1 cellular context compared by ENCODE assay signal in the genomic region with DNA sequence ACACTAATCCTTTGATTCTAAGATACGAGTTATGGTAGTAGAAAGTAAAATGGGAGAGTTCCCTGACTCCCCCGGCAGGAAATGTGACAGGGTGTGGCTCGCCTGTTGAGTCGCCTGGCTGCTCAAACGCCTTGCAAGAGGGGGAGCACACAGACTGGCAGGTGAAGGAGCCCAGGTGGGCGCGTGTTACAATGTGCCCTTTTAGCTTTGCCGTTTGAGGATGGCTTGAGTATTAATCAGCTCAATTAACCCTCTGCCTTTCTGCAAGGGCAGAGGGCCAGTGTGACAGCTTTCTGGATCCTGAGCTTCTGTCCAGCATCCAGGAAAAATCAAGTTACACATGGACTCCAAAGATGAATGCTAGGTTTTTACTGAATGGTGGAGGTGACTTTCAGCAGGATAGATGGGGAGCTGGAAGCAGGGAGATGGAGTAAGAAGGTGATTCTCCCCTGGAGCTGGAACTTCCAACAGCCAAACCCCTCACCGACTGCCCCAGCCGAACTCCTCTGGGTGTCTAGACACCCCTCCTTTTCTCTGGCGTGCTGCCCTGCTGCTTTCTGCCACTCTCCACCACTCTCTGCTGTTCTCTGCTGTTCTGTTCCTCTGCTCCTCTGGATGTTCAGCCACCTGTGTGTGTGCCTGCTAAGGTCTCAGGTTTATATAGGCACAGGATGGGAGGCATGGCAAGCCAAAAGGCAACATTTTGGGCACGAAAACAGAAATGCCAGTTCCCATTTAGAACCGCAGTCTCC.
TF ChIP-seq lines count a peak whose summit lies in the region.

No MANE protein-coding gene starts in this region.

TF ChIP-seq in HCT116, 20 proteins besides CTCF, POLR2A, EP300 and RAD21 (continued from another document):
- TF ChIP-seq, protein P1, sequence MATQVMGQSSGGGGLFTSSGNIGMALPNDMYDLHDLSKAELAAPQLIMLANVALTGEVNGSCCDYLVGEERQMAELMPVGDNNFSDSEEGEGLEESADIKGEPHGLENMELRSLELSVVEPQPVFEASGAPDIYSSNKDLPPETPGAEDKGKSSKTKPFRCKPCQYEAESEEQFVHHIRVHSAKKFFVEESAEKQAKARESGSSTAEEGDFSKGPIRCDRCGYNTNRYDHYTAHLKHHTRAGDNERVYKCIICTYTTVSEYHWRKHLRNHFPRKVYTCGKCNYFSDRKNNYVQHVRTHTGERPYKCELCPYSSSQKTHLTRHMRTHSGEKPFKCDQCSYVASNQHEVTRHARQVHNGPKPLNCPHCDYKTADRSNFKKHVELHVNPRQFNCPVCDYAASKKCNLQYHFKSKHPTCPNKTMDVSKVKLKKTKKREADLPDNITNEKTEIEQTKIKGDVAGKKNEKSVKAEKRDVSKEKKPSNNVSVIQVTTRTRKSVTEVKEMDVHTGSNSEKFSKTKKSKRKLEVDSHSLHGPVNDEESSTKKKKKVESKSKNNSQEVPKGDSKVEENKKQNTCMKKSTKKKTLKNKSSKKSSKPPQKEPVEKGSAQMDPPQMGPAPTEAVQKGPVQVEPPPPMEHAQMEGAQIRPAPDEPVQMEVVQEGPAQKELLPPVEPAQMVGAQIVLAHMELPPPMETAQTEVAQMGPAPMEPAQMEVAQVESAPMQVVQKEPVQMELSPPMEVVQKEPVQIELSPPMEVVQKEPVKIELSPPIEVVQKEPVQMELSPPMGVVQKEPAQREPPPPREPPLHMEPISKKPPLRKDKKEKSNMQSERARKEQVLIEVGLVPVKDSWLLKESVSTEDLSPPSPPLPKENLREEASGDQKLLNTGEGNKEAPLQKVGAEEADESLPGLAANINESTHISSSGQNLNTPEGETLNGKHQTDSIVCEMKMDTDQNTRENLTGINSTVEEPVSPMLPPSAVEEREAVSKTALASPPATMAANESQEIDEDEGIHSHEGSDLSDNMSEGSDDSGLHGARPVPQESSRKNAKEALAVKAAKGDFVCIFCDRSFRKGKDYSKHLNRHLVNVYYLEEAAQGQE (IDR thresholded peaks at IDR 0.05; ENCODE audit: low read depth): no peak
- no peak for TF ChIP-seq ZNF274 (IDR thresholded peaks at IDR 0.05; ENCODE audit: low read depth, low read length)
